ENCODE assay signal across 1 cellular context in genomic region chr2:62653582-62654422, GRCh38.
TF ChIP-seq lines count a peak whose summit lies in the region.

No MANE protein-coding gene starts in this region.

TF ChIP-seq in HepG2, 621 proteins besides CTCF, POLR2A, EP300 and RAD21 (continued from another document and continues in another):
- TF ChIP-seq AHDC1 (CRISPR knock-in tag; IDR thresholded peaks at IDR 0.05; ENCODE audit: borderline replicate concordance) (peak; percentile 96; the same call in 1 of the 2 replicates), SKIL (CRISPR knock-in tag; IDR thresholded peaks at IDR 0.05; ENCODE audit: borderline replicate concordance) (0 out of 2 replicates have a peak, but pooled peaks have one; percentile 57), GATAD1 (CRISPR knock-in tag; IDR thresholded peaks at IDR 0.05) (peak; percentile 65), ZNF121 (CRISPR knock-in tag; IDR thresholded peaks at IDR 0.05) (no peak), CC2D1A (CRISPR knock-in tag; IDR thresholded peaks at IDR 0.05) (no peak), MTERF4 (CRISPR knock-in tag; IDR thresholded peaks at IDR 0.05) (no peak), ZNF362 (CRISPR knock-in tag; IDR thresholded peaks at IDR 0.05; ENCODE audit: borderline replicate concordance) (peak; percentile 85; the same call in 1 of the 2 replicates), RBFOX2 (IDR thresholded peaks at IDR 0.05; ENCODE audit: low read depth, low read length) (no peak), FLYWCH1 (CRISPR knock-in tag; IDR thresholded peaks at IDR 0.05) (no peak), ZNF570 (CRISPR knock-in tag; IDR thresholded peaks at IDR 0.05; ENCODE audit: borderline replicate concordance) (no peak), ZFP62 (CRISPR knock-in tag; IDR thresholded peaks at IDR 0.05) (no peak), NR2F2 (IDR thresholded peaks at IDR 0.05; ENCODE audit: borderline replicate concordance, low read depth) (peak; percentile 74; the same call in 1 of the 2 replicates), FOSL1 (CRISPR knock-in tag; IDR thresholded peaks at IDR 0.05; ENCODE audit: borderline replicate concordance) (peak; percentile 40; the same call in 1 of the 2 replicates), GLMP (CRISPR knock-in tag; IDR thresholded peaks at IDR 0.05; ENCODE audit: borderline replicate concordance) (no peak), TCF7 (IDR thresholded peaks at IDR 0.05; ENCODE audit: low read depth) (peak; percentile 66), ZNF101 (CRISPR knock-in tag; IDR thresholded peaks at IDR 0.05; ENCODE audit: borderline replicate concordance, low read depth) (no peak), AKNA (CRISPR knock-in tag; IDR thresholded peaks at IDR 0.05; ENCODE audit: borderline replicate concordance) (no peak), PHB2 (IDR thresholded peaks at IDR 0.05; ENCODE audit: partially characterized antibody) (no peak), ZNF891 (CRISPR knock-in tag; IDR thresholded peaks at IDR 0.05) (no peak), NR2F1 (CRISPR knock-in tag; IDR thresholded peaks at IDR 0.05) (0 out of 4 replicates have a peak, but pooled peaks of 1 of the 2 experiments have one; percentile 46), PRDM10 (CRISPR knock-in tag; IDR thresholded peaks at IDR 0.05; ENCODE audit: low read depth) (no peak; the same call in 1 of the 2 replicates), SMAD9 (CRISPR knock-in tag; IDR thresholded peaks at IDR 0.05) (no peak), NKX3-1 (CRISPR knock-in tag; IDR thresholded peaks at IDR 0.05) (peak; percentile 30; the same call in 1 of the 2 replicates), MEIS2 (CRISPR knock-in tag; IDR thresholded peaks at IDR 0.05) (no peak), ZHX2 (IDR thresholded peaks at IDR 0.05; ENCODE audit: low read depth) (no peak), ZHX2 (CRISPR knock-in tag; IDR thresholded peaks at IDR 0.05; ENCODE audit: borderline replicate concordance) (no peak)
